ENCODE assay signal across 11 cellular contexts in the genomic region with DNA sequence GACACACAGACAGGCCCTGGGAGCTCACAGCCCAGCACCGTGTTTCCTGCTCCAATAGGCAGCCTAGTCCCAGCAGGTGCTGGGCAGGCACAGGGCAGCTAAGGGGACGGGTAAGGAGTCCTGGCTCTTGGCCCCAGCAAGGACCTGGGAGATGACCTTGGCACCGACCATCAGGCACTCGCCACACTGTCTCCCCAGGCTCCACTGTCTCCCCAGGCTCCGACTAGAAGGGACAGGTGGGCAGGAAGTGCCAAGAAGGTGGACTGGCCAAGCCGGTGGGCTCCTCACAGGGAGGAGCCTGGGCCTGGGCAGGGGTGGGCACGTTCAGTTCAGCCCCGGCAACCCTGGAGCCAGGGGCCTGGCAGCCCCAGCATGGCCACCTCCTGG.
A peak's percentile ranks its signal among the peaks of the same experiment; 100 is the strongest.
DNase-seq lines count a peak whose midpoint lies in the region; ATAC-seq and TF ChIP-seq lines count a peak whose summit lies in the region.
"Had no signal": no experiment of that assay in that cellular context is flagged by ENCODE, and none has a peak within 500 bp of the region (broad histone marks: within the 10 kb centered on the region; RNA-seq: fewer than 3 reads in every experiment).

No MANE protein-coding gene starts in this region.

- ATAC-seq in left ventricle myocardium superior (peak; percentile 13), GM19351 (IDR thresholded peaks at IDR 0.05; ENCODE audit: unreplicated experiment) (no peak)
- peak; percentile 10 for ATAC-seq in activated naive CD8-positive, alpha-beta T cell treated with anti-CD3 and anti-CD28 coated beads, Interleukin-2, amount 50 U/mL, for 24 hours

- no peaks in the 10 kb centered on the region for H3K27me3 ChIP-seq in right atrium auricular region

- CTCF ChIA-PET in activated CD4-positive, alpha-beta memory T cell treated with anti-CD3 and anti-CD28 coated beads, Interleukin-2, amount 10 ng/mL, durations not matched to agents 7 days and 5 days (lab: Charles Lee), result interaction anchor here (0.9 to 1.6 kb wide), 14 partner anchors 8 to 426 kb away, joined by 3 to 9 read pairs (median 4); no protein-coding TSS in a partner anchor

- H3K4me3 Mint-ChIP-seq in activated naive CD8-positive, alpha-beta T cell treated with anti-CD3 and anti-CD28 coated beads, Interleukin-2, amount 50 U/mL, for 24 hours, result no peak overlapping the region
- no peak overlapping the region for H3K4me3 Mint-ChIP-seq in mesothelial cell of epicardium
- H3K4me3 Mint-ChIP-seq in activated CD4-positive, alpha-beta memory T cell treated with anti-CD3 and anti-CD28 coated beads, Interleukin-2, amount 10 ng/mL, durations not matched to agents 7 days and 5 days, result no peak overlapping the region
- H3K4me3 Mint-ChIP-seq: stimulated activated naive CD8-positive, alpha-beta T cell treated with anti-CD3 and anti-CD28 coated beads, Interleukin-15, Interleukin-2, amounts not matched to agents 100 ng/mL and 50 ng/mL, for 24 hours; T-helper 1 cell treated with Interleukin-12 subunit alpha and Interleukin-12 subunit beta and Interleukin-4 antibody, amounts not matched to agents 30 μg/mL and 1 μg/mL, for 36 hours had no signal

- TF ChIP-seq CTCF in right atrium auricular region (IDR thresholded peaks at IDR 0.05), result peak in 1 of 2 donors; percentile 18
- TF ChIP-seq CTCF in mesothelial cell of epicardium (IDR thresholded peaks at IDR 0.05; ENCODE audit: unreplicated experiment), result peak; percentile 61

- H3K4me3 ChIP-seq in right atrium auricular region, result no peak overlapping the region
- H3K4me3 ChIP-seq: BLaER1 treated with 17β-estradiol and CSF1 and Interleukin-3, amounts not matched to agents 10 nM and 100 nM had no signal

- intact Hi-C loops in left ventricle myocardium superior (cut with micrococcal nuclease), result no loop called here

- H3K27ac ChIP-seq in right atrium auricular region, result no peak overlapping the region
- H3K27ac ChIP-seq: BLaER1 treated with 17β-estradiol and CSF1 and Interleukin-3, amounts not matched to agents 10 nM and 100 nM had no signal

- DNase-seq in left ventricle myocardium superior, result no peak
- no peak for DNase-seq in right atrium auricular region (ENCODE audit: low spot score)
- DNase-seq in activated naive CD8-positive, alpha-beta T cell treated with anti-CD3 and anti-CD28 coated beads, Interleukin-2, amount 50 U/mL, for 24 hours, result no peak
- DNase-seq in mesothelial cell of epicardium (ENCODE audit: low spot score in 2 of 2, unreplicated experiment in 2 of 2), result no peak
- DNase-seq in activated CD4-positive, alpha-beta memory T cell treated with anti-CD3 and anti-CD28 coated beads, Interleukin-2, amount 10 ng/mL, durations not matched to agents 7 days and 5 days, result no peak
- DNase-seq in T-helper 2 cell, result no peak
- no peak for DNase-seq in epidermal melanocyte (ENCODE audit: insufficient read length, low spot score)

- no peaks in the 10 kb centered on the region for H3K9me3 Mint-ChIP-seq in activated naive CD8-positive, alpha-beta T cell treated with anti-CD3 and anti-CD28 coated beads, Interleukin-2, amount 50 U/mL, for 24 hours
- no peaks in the 10 kb centered on the region for H3K9me3 Mint-ChIP-seq in mesothelial cell of epicardium
- no peaks in the 10 kb centered on the region for H3K9me3 Mint-ChIP-seq in activated CD4-positive, alpha-beta memory T cell treated with anti-CD3 and anti-CD28 coated beads, Interleukin-2, amount 10 ng/mL, durations not matched to agents 7 days and 5 days
- H3K9me3 Mint-ChIP-seq: stimulated activated naive CD8-positive, alpha-beta T cell treated with anti-CD3 and anti-CD28 coated beads, Interleukin-15, Interleukin-2, amounts not matched to agents 100 ng/mL and 50 ng/mL, for 24 hours; T-helper 1 cell treated with Interleukin-12 subunit alpha and Interleukin-12 subunit beta and Interleukin-4 antibody, amounts not matched to agents 30 μg/mL and 1 μg/mL, for 36 hours had no signal

- no peaks in the 10 kb centered on the region for H3K36me3 ChIP-seq in right atrium auricular region
- H3K36me3 ChIP-seq: BLaER1 treated with 17β-estradiol and CSF1 and Interleukin-3, amounts not matched to agents 10 nM and 100 nM had no signal

- H3K27me3 Mint-ChIP-seq in activated naive CD8-positive, alpha-beta T cell treated with anti-CD3 and anti-CD28 coated beads, Interleukin-2, amount 50 U/mL, for 24 hours, result no peaks in the 10 kb centered on the region
- no peaks in the 10 kb centered on the region for H3K27me3 Mint-ChIP-seq in mesothelial cell of epicardium (ENCODE audit: low read depth)
- H3K27me3 Mint-ChIP-seq in activated CD4-positive, alpha-beta memory T cell treated with anti-CD3 and anti-CD28 coated beads, Interleukin-2, amount 10 ng/mL, durations not matched to agents 7 days and 5 days, result no peaks in the 10 kb centered on the region
- H3K27me3 Mint-ChIP-seq: stimulated activated naive CD8-positive, alpha-beta T cell treated with anti-CD3 and anti-CD28 coated beads, Interleukin-15, Interleukin-2, amounts not matched to agents 100 ng/mL and 50 ng/mL, for 24 hours had no signal

- no peaks in the 10 kb centered on the region for H3K36me3 Mint-ChIP-seq in activated naive CD8-positive, alpha-beta T cell treated with anti-CD3 and anti-CD28 coated beads, Interleukin-2, amount 50 U/mL, for 24 hours (ENCODE audit: low read depth)
- peaks cover 6% of the 10 kb centered on the region for H3K36me3 Mint-ChIP-seq in mesothelial cell of epicardium
- H3K36me3 Mint-ChIP-seq in activated CD4-positive, alpha-beta memory T cell treated with anti-CD3 and anti-CD28 coated beads, Interleukin-2, amount 10 ng/mL, durations not matched to agents 7 days and 5 days (ENCODE audit: low read depth), result no peaks in the 10 kb centered on the region

- H3K4me1 Mint-ChIP-seq in activated naive CD8-positive, alpha-beta T cell treated with anti-CD3 and anti-CD28 coated beads, Interleukin-2, amount 50 U/mL, for 24 hours, result no peaks in the 10 kb centered on the region
- H3K4me1 Mint-ChIP-seq in mesothelial cell of epicardium, result peaks cover 48% of the 10 kb centered on the region
- H3K4me1 Mint-ChIP-seq in activated CD4-positive, alpha-beta memory T cell treated with anti-CD3 and anti-CD28 coated beads, Interleukin-2, amount 10 ng/mL, durations not matched to agents 7 days and 5 days, result no peaks in the 10 kb centered on the region

- H3K4me1 ChIP-seq in right atrium auricular region, result no peaks in the 10 kb centered on the region

- no peak overlapping the region for H3K27ac Mint-ChIP-seq in activated naive CD8-positive, alpha-beta T cell treated with anti-CD3 and anti-CD28 coated beads, Interleukin-2, amount 50 U/mL, for 24 hours
- H3K27ac Mint-ChIP-seq in mesothelial cell of epicardium, result peak overlapping the region; percentile 94
- H3K27ac Mint-ChIP-seq in activated CD4-positive, alpha-beta memory T cell treated with anti-CD3 and anti-CD28 coated beads, Interleukin-2, amount 10 ng/mL, durations not matched to agents 7 days and 5 days, result no peak overlapping the region
- H3K27ac Mint-ChIP-seq: stimulated activated naive CD8-positive, alpha-beta T cell treated with anti-CD3 and anti-CD28 coated beads, Interleukin-15, Interleukin-2, amounts not matched to agents 100 ng/mL and 50 ng/mL, for 24 hours; T-helper 1 cell treated with Interleukin-12 subunit alpha and Interleukin-12 subunit beta and Interleukin-4 antibody, amounts not matched to agents 30 μg/mL and 1 μg/mL, for 36 hours had no signal

- no peaks in the 10 kb centered on the region for H3K9me3 ChIP-seq in right atrium auricular region
- H3K9me3 ChIP-seq: BLaER1 treated with 17β-estradiol and CSF1 and Interleukin-3, amounts not matched to agents 10 nM and 100 nM had no signal

- POLR2A ChIA-PET in activated CD4-positive, alpha-beta memory T cell treated with anti-CD3 and anti-CD28 coated beads, Interleukin-2, amount 10 ng/mL, durations not matched to agents 7 days and 5 days (lab: Charles Lee), result no interaction called here
